Comparison of ENCODE assay signal across 8 cellular contexts in genomic region chr17:18261146-18261515, GRCh38. TPM values are rescaled to one million over a fixed set of nuclear protein-coding genes. Genes with fewer than 3 reads are reported as not detected.
A peak's percentile ranks its signal among the peaks of the same experiment; 100 is the strongest.
DNase-seq lines count a peak whose midpoint lies in the region; ATAC-seq and TF ChIP-seq lines count a peak whose summit lies in the region.

No MANE protein-coding gene starts in this region.

- H3K27me3 Mint-ChIP-seq in activated naive CD4-positive, alpha-beta T cell treated with anti-CD3 and anti-CD28 coated beads for 36 hours (ENCODE audit: low read depth), result no peaks in the 10 kb centered on the region

- peaks cover 28% of the 10 kb centered on the region for H3K4me1 Mint-ChIP-seq in activated naive CD4-positive, alpha-beta T cell treated with anti-CD3 and anti-CD28 coated beads for 36 hours (ENCODE audit: low read depth)

- intact Hi-C loops in activated naive CD4-positive, alpha-beta T cell treated with anti-CD3 and anti-CD28 coated beads for 36 hours (cut with micrococcal nuclease), result loop anchor here (2.0 to 10.0 kb wide), 3 partner anchors 102 to 306 kb away; partner anchors contain the start of genes DRC3, SHMT1 and TOM1L2

- peak; percentile 53 for ATAC-seq in omental fat pad (ENCODE audit: low FRiP score)

- TF ChIP-seq CTCF in omental fat pad (IDR thresholded peaks at IDR 0.05), result no peak

- CTCF ChIA-PET in activated naive CD4-positive, alpha-beta T cell treated with anti-CD3 and anti-CD28 coated beads for 36 hours (lab: Charles Lee), result interaction anchor here (0.6 to 0.8 kb wide), 2 partner anchors 53 to 365 kb away, joined by 3 to 5 read pairs; partner anchors contain the start of gene TOP3A

- H3K9me3 Mint-ChIP-seq in activated naive CD4-positive, alpha-beta T cell treated with anti-CD3 and anti-CD28 coated beads for 36 hours, result no peaks in the 10 kb centered on the region

- H3K4me3 Mint-ChIP-seq in activated naive CD4-positive, alpha-beta T cell treated with anti-CD3 and anti-CD28 coated beads for 36 hours, result peak overlapping the region; percentile 78

- peaks cover 2% of the 10 kb centered on the region for H3K36me3 Mint-ChIP-seq in activated naive CD4-positive, alpha-beta T cell treated with anti-CD3 and anti-CD28 coated beads for 36 hours (ENCODE audit: low read depth)

- in situ Hi-C loops in KBM-7 (cut with MboI; ENCODE audit: low pct_unique_long_range_greater_than_20kb, low sequenced_read_pairs), result no loop called here

- peak overlapping the region; percentile 73 for H3K27ac Mint-ChIP-seq in activated naive CD4-positive, alpha-beta T cell treated with anti-CD3 and anti-CD28 coated beads for 36 hours

- DNase-seq in activated T-cell treated with anti-CD3 and anti-CD28 coated beads for 4 hours (peak; percentile 24), LHCN-M2 (ENCODE audit: low read depth) (peak; percentile 51), glomerular visceral epithelial cell (ENCODE audit: extremely low spot score) (peak; percentile 87), omental fat pad (ENCODE audit: low spot score) (peak; percentile 38), NCI-H526 treated with DMSO at 0.1 percent for 48 hours (lab: John Stamatoyannopoulos, UW) (no peak), KBM-7 (no peak)
- no peak for DNase-seq in activated T-cell treated with anti-CD3 and anti-CD28 coated beads, Interleukin-2, amount 50 U/mL, for 1 hour
- DNase-seq in activated naive CD4-positive, alpha-beta T cell treated with anti-CD3 and anti-CD28 coated beads for 36 hours, result peak; percentile 59

RNA-seq across cellular contexts. Expression of gene MIEF2, which starts 0.7 kb away (rescaled TPM):
- 9.4 and 9.6 TPM in 2 replicates for total RNA-seq in LHCN-M2 (2014; rRNA removed)
- 8.4 TPM for polyA plus RNA-seq in LHCN-M2 (2012)
- 1 to 10 TPM; 6.0 to 7.1 TPM for total RNA-seq in activated naive CD4-positive, alpha-beta T cell treated with anti-CD3 and anti-CD28 coated beads for 36 hours
- total RNA-seq in omental fat pad, result 1 to 10 TPM; 2.9 to 9.5 (median 5.7) TPM

RNA-seq across cellular contexts. Expression of gene FLII, which starts 2.6 kb away (rescaled TPM):
- total RNA-seq in LHCN-M2 (2014; rRNA removed), result 284 and 286 TPM in 2 replicates
- 342 TPM for polyA plus RNA-seq in LHCN-M2 (2012)
- total RNA-seq in activated naive CD4-positive, alpha-beta T cell treated with anti-CD3 and anti-CD28 coated beads for 36 hours, result 100 to 1,000 TPM; 326 to 328 TPM
- 100 to 1,000 TPM; 198 to 328 (median 324) TPM for total RNA-seq in omental fat pad

RNA-seq across cellular contexts. Expression of gene LLGL1, which starts 35.7 kb away (rescaled TPM):
- 53.3 and 53.7 TPM in 2 replicates for total RNA-seq in LHCN-M2 (2014; rRNA removed)
- polyA plus RNA-seq in LHCN-M2 (2012), result 26.6 TPM
- 10 to 100 TPM; 14.8 to 15.0 TPM for total RNA-seq in activated naive CD4-positive, alpha-beta T cell treated with anti-CD3 and anti-CD28 coated beads for 36 hours
- 10 to 100 TPM; 10.2 to 24.0 (median 13.2) TPM for total RNA-seq in omental fat pad

RNA-seq across cellular contexts. Expression of gene TOP3A, which starts 53.7 kb away (rescaled TPM):
- total RNA-seq in LHCN-M2 (2014; rRNA removed), result 46.4 and 58.7 TPM in 2 replicates
- 14.1 TPM for polyA plus RNA-seq in LHCN-M2 (2012)
- 10 to 100 TPM; 59.0 to 59.5 TPM for total RNA-seq in activated naive CD4-positive, alpha-beta T cell treated with anti-CD3 and anti-CD28 coated beads for 36 hours
- 10 to 100 TPM; 23.6 to 80.5 (median 47.5) TPM for total RNA-seq in omental fat pad

RNA-seq across cellular contexts. Expression of gene SMCR8, which starts 54.0 kb away (rescaled TPM):
- 9.0 and 11.3 TPM in 2 replicates for total RNA-seq in LHCN-M2 (2014; rRNA removed)
- 6.7 TPM for polyA plus RNA-seq in LHCN-M2 (2012)
- 1 to 10 TPM; 8.5 to 8.8 TPM for total RNA-seq in activated naive CD4-positive, alpha-beta T cell treated with anti-CD3 and anti-CD28 coated beads for 36 hours
- 10 to 100 TPM; 11.4 to 21.4 (median 14.3) TPM for total RNA-seq in omental fat pad

Comparison
In these comparisons a context has a peak if more than half of its experiments do, and no peak if none do; other contexts are left out.
1. DNase-seq: peak in activated T-cell treated with anti-CD3 and anti-CD28 coated beads for 4 hours (single experiment), LHCN-M2 (single experiment), activated naive CD4-positive, alpha-beta T cell treated with anti-CD3 and anti-CD28 coated beads for 36 hours (single experiment), glomerular visceral epithelial cell (single experiment) and omental fat pad (single experiment); none in activated T-cell treated with anti-CD3 and anti-CD28 coated beads, Interleukin-2, amount 50 U/mL, for 1 hour (single experiment), NCI-H526 treated with DMSO at 0.1 percent for 48 hours (single experiment) and KBM-7 (single experiment).